ENCODE assay signal across 1 cellular context in the genomic region with DNA sequence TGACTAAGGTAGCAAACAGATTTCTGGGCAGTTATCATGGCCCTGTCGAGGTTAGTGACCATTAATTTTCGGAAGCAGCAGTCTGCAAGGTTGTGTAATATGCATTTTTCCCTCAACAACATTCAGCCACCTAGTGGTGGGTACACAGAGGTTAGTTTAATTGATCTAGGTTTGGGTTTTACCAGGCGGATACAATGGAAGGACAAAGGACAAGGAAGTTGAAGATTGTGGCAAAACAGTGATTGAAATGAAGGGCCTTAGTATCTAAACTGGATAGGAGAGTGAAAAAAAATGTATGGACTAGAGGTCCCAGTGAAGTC.
A peak's percentile ranks its signal among the peaks of the same experiment; 100 is the strongest.
TF ChIP-seq lines count a peak whose summit lies in the region.

No MANE protein-coding gene starts in this region.

TF ChIP-seq in IMR-90, 13 proteins besides CTCF, POLR2A, EP300 and RAD21 (continued from another document):
- TF ChIP-seq MAFK (IDR thresholded peaks at IDR 0.05; ENCODE audit: low read depth, low read length) (no peak), SMC3 (IDR thresholded peaks at IDR 0.05; ENCODE audit: low read depth, low read length) (no peak), RCOR1 (IDR thresholded peaks at IDR 0.05; ENCODE audit: insufficient replicate concordance, low read length) (no peak), BHLHE40 (IDR thresholded peaks at IDR 0.05; ENCODE audit: low read depth, low read length) (no peak), CEBPB (IDR thresholded peaks at IDR 0.05; ENCODE audit: low read depth, low read length) (peak; percentile 88)
- TF ChIP-seq, protein P1, sequence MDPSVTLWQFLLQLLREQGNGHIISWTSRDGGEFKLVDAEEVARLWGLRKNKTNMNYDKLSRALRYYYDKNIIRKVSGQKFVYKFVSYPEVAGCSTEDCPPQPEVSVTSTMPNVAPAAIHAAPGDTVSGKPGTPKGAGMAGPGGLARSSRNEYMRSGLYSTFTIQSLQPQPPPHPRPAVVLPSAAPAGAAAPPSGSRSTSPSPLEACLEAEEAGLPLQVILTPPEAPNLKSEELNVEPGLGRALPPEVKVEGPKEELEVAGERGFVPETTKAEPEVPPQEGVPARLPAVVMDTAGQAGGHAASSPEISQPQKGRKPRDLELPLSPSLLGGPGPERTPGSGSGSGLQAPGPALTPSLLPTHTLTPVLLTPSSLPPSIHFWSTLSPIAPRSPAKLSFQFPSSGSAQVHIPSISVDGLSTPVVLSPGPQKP (IDR thresholded peaks at IDR 0.05; ENCODE audit: borderline replicate concordance, low read depth, low read length) = no peak
